Comparison of ENCODE assay signal across 20 cellular contexts in the genomic region with DNA sequence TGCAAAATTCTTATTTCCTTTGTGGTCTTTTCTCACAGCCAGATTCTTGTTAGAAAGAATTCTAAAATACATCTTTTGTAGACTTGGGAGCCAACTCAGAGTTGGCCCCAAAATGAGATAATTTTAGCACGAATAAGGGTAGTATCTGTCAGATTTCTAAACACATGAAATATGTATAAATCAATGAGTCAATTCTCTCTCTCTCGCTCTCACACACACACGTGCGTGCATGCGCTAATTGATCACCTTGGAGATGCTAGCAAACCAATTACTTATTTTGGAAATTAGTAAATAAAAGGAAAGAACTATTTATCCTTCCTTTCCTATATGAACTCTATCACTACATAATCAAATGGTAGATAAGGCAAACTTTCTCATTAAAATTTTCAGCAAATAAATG. TPM values are rescaled to one million over a fixed set of nuclear protein-coding genes. Genes with fewer than 3 reads are reported as not detected.
DNase-seq lines count a peak whose midpoint lies in the region; ATAC-seq, FAIRE-seq and TF ChIP-seq lines count a peak whose summit lies in the region.
"Had no signal": no experiment of that assay in that cellular context is flagged by ENCODE, and none has a peak within 500 bp of the region (broad histone marks: within the 10 kb centered on the region; RNA-seq: fewer than 3 reads in every experiment).

No MANE protein-coding gene starts in this region.

- H3K27me3 ChIP-seq in Loucy (ENCODE audit: insufficient read depth, low read length, poor library complexity, severe bottlenecking) (no peaks in the 10 kb centered on the region), spleen (replicated peaks in 1 of 7) (peaks cover 0 to 4% (median 0%) of the 10 kb centered on the region in 7 donors), upper lobe of right lung (no peaks in the 10 kb centered on the region)
- H3K27me3 ChIP-seq: adrenal gland, cardiac muscle cell, foreskin keratinocyte, SJCRH30 had no signal

- no peak overlapping the region for H2AFZ ChIP-seq in Loucy (ENCODE audit: low read length)

- H3K4me1 ChIP-seq in Loucy (ENCODE audit: insufficient read depth, low read length, poor library complexity, severe bottlenecking) (peaks cover 35% of the 10 kb centered on the region), spleen (peaks cover 0 to 9% (median 0%) of the 10 kb centered on the region in 6 donors), upper lobe of right lung (no peaks in the 10 kb centered on the region)
- H3K4me1 ChIP-seq: foreskin keratinocyte had no signal

- no peak for FAIRE-seq in GM12891 (lab: Jason Lieb, UNC)

- H3K36me3 ChIP-seq in Loucy (ENCODE audit: insufficient read depth, low read length) (no peaks in the 10 kb centered on the region), spleen (no peaks in the 10 kb centered on the region), upper lobe of right lung (no peaks in the 10 kb centered on the region)
- H3K36me3 ChIP-seq: adrenal gland, cardiac muscle cell, SJCRH30 had no signal

- DNase-seq in coronary artery (ENCODE audit: low spot score) (no peak), spleen (no peak), upper lobe of right lung (no peak), GM12891 (ENCODE audit: insufficient read length, low spot score) (no peak)
- DNase-seq: ACHN, activated gamma-delta T cell treated with Interleukin-2 at 50 U/mL for 16 hours, adrenal gland, foreskin keratinocyte, GDM1, hypothalamus, KG1, mammary epithelial cell, NCI-H1048, NCI-H82 had no signal

- no peaks in the 10 kb centered on the region for H3K79me2 ChIP-seq in Loucy (ENCODE audit: insufficient read depth, low read length)

- no peaks in the 10 kb centered on the region for H3K9me3 ChIP-seq in Loucy (ENCODE audit: insufficient read depth, low read depth, low read length)
- no peaks in the 10 kb centered on the region for H3K9me3 ChIP-seq in spleen
- H3K9me3 ChIP-seq in upper lobe of right lung = no peaks in the 10 kb centered on the region
- H3K9me3 ChIP-seq: adrenal gland, SJCRH30 had no signal

- H3K4me3 ChIP-seq in Loucy (ENCODE audit: low read length, poor library complexity, severe bottlenecking) (no peak overlapping the region), coronary artery (no peak overlapping the region), spleen (no peak overlapping the region), upper lobe of right lung (no peak overlapping the region)
- H3K4me3 ChIP-seq: adrenal gland, cardiac muscle cell, SJCRH30 had no signal

- no peak for TF ChIP-seq CTCF in Loucy (conservative IDR thresholded peaks at IDR 0.05; ENCODE audit: low read length)
- no peak for TF ChIP-seq CTCF in coronary artery (IDR thresholded peaks at IDR 0.05)
- no peak for TF ChIP-seq CTCF in spleen (IDR thresholded peaks at IDR 0.05 in 8 of 11, conservative IDR thresholded peaks at IDR 0.05 in 3 of 11)
- no peak for TF ChIP-seq CTCF in upper lobe of right lung (IDR thresholded peaks at IDR 0.05)

- peak overlapping the region; percentile 2 for H3K4me2 ChIP-seq in Loucy (ENCODE audit: low read depth, low read length, poor library complexity, severe bottlenecking)

- intact Hi-C loops in spleen (cut with DNase I; ENCODE audit: low total_unique reads) (no loop called here), upper lobe of right lung (cut with DNase I) (no loop called here)

- no peak overlapping the region for H3K9ac ChIP-seq in Loucy (ENCODE audit: low read depth, low read length, poor library complexity, severe bottlenecking)

- ATAC-seq in GM18511 (IDR thresholded peaks at IDR 0.05; ENCODE audit: unreplicated experiment) = peak; percentile 9
- ATAC-seq in GM19397 (IDR thresholded peaks at IDR 0.05; ENCODE audit: unreplicated experiment) = peak; percentile 11
- ATAC-seq in HG02852 (IDR thresholded peaks at IDR 0.05; ENCODE audit: unreplicated experiment) = peak; percentile 17
- no peak for ATAC-seq in upper lobe of right lung
- ATAC-seq: foreskin keratinocyte had no signal

- no peaks in the 10 kb centered on the region for H4K20me1 ChIP-seq in Loucy (ENCODE audit: insufficient read depth, low read length, poor library complexity, severe bottlenecking)

- WGBS in spleen, 5 donors = 64 to 83% (median 74%) methylated on average over 5 of the region's 5 CpGs

- no peaks in the 10 kb centered on the region for H3K9me2 ChIP-seq in Loucy (replicated peaks; ENCODE audit: low read depth, low read length)

- H3K27ac ChIP-seq in coronary artery (no peak overlapping the region), spleen (no peak overlapping the region), upper lobe of right lung (no peak overlapping the region)
- H3K27ac ChIP-seq: adrenal gland, cardiac muscle cell, foreskin keratinocyte, SJCRH30 had no signal

- no peak for TF ChIP-seq POLR2A in spleen (IDR thresholded peaks at IDR 0.05)
- TF ChIP-seq POLR2A in GM12891 (IDR thresholded peaks at IDR 0.05; ENCODE audit: low read depth, low read length) = no peak

- H3F3A ChIP-seq in Loucy (ENCODE audit: low read depth) = no peaks in the 10 kb centered on the region; the same call in 1 of the 2 replicates

TF ChIP-seq in GM12891, 5 proteins besides CTCF, POLR2A, EP300 and RAD21:
- TF ChIP-seq POU2F2 (IDR thresholded peaks at IDR 0.05; ENCODE audit: low read depth, low read length) (no peak), SPI1 (IDR thresholded peaks at IDR 0.05; ENCODE audit: low read depth, low read length) (no peak), POLR2AphosphoS5 (IDR thresholded peaks at IDR 0.05; ENCODE audit: low read depth, low read length) (no peak), TAF1 (IDR thresholded peaks at IDR 0.05; ENCODE audit: low read depth, low read length) (no peak), PAX5 (IDR thresholded peaks at IDR 0.05; ENCODE audit: insufficient read depth, low read length, severe bottlenecking) (no peak)

RNA-seq across cellular contexts. Expression of a gene that starts 32.9 kb away (rescaled TPM):
- total RNA-seq in spleen = 10 to 100 TPM; 25.2 to 44.2 (median 32.7) TPM
- polyA plus RNA-seq in spleen = 10 to 100 TPM; 21.6 to 28.3 (median 26.6) TPM
- total RNA-seq in upper lobe of right lung = 32.2 TPM
- polyA plus RNA-seq in GM12891 (2012; ENCODE audit: low read depth, missing spikeins) = 9.4 TPM
